In the genomic region with DNA sequence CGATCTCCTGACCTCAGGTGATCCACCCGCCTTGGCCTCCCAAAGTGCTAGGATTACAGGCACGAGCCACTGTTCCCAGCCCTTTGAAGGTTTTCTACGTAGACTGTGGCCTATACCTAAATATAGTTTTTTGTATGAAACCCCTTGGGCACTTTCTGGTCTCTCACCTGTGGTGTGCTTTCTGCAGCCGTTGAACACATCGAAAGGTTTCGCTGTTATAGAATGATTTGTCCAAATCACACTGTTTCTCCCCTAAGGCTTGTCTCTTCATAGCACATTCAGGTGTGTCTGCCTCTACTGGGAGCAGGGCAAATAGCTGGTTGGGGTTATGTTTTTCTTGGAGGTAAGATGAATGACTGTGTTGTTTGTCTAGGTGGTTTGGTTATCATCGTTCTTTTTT, we compare ENCODE assay signal across 16 cellular contexts.
"Had no signal": no experiment of that assay in that cellular context is flagged by ENCODE, and none has a peak within 500 bp of the region (broad histone marks: within the 10 kb centered on the region; RNA-seq: fewer than 3 reads in every experiment).

No MANE protein-coding gene starts in this region.

- H3K36me3 ChIP-seq: heart left ventricle, neutrophil, spleen, tibial artery, upper lobe of right lung, vagina had no signal

- H3K4me3 ChIP-seq: heart left ventricle, spleen, tibial artery, upper lobe of right lung, vagina had no signal

- H3K27me3 ChIP-seq: heart left ventricle, neutrophil, spleen, tibial artery, upper lobe of right lung, vagina had no signal

- H3K27ac ChIP-seq: heart left ventricle, neutrophil, spleen, tibial artery, upper lobe of right lung, vagina had no signal

- H3K9me3 ChIP-seq: heart left ventricle, neutrophil, spleen, tibial artery, upper lobe of right lung, vagina had no signal

- DNase-seq: effector CD4-positive, alpha-beta T cell; foreskin melanocyte; heart left ventricle; hippocampal formation; naive thymus-derived CD4-positive, alpha-beta T cell; nephron progenitor cell; spleen; stimulated activated CD4-positive, alpha-beta T cell treated with anti-CD3 and anti-CD28 coated beads, Interleukin-15, amount 100 ng/mL, for 24 hours; stimulated activated CD4-positive, alpha-beta T cell treated with anti-CD3 and anti-CD28 coated beads, Interleukin-1b, Interleukin-23, amount 100 ng/mL, for 48 hours; stimulated activated CD4-positive, alpha-beta T cell treated with anti-CD3 and anti-CD28 coated beads, Interleukin-4, amount 100 ng/mL, for 24 hours; tibial artery; upper lobe of right lung had no signal

- ATAC-seq: heart left ventricle; naive thymus-derived CD4-positive, alpha-beta T cell; sciatic nerve; stimulated activated memory B cell treated with anti-CD40 and anti-IgM and Interleukin-4, amounts not matched to agents 10 μg/mL and 1 μg/mL and 100 μg/mL, for 72 hours; upper lobe of right lung had no signal

- H3K4me1 ChIP-seq: upper lobe of right lung, vagina had no signal
